ENCODE assay signal across 1 cellular context in genomic region chr1:151629278-151629677, GRCh38.
TF ChIP-seq lines count a peak whose summit lies in the region.

No MANE protein-coding gene starts in this region.

TF ChIP-seq in K562, 482 proteins besides CTCF, POLR2A, EP300 and RAD21 (continued from another document):
- TF ChIP-seq E2F8 (IDR thresholded peaks at IDR 0.05; ENCODE audit: low read depth, partially characterized antibody) (no peak), NELFE (IDR thresholded peaks at IDR 0.05; ENCODE audit: insufficient read depth, insufficient read length) (no peak), PURB (CRISPR knock-in tag; IDR thresholded peaks at IDR 0.05; ENCODE audit: low read depth) (no peak), TCF3 (CRISPR knock-in tag; IDR thresholded peaks at IDR 0.05) (no peak), KAT7 (CRISPR knock-in tag; IDR thresholded peaks at IDR 0.05; ENCODE audit: borderline replicate concordance) (no peak), ZNF408 (CRISPR knock-in tag; IDR thresholded peaks at IDR 0.05; ENCODE audit: low read depth) (peak; percentile 92), CCAR2 (IDR thresholded peaks at IDR 0.05; ENCODE audit: low read depth, low read length) (no peak), ZFP30 (CRISPR knock-in tag; IDR thresholded peaks at IDR 0.05; ENCODE audit: borderline replicate concordance) (0 out of 2 replicates have a peak, but pooled peaks have one; percentile 53), NR4A1 (CRISPR knock-in tag; IDR thresholded peaks at IDR 0.05) (no peak), NR4A1 (tag; IDR thresholded peaks at IDR 0.05) (no peak), FUS (optimal IDR thresholded peaks at IDR 0.05; ENCODE audit: low read depth, low read length) (no peak), BDP1 (IDR thresholded peaks at IDR 0.05; ENCODE audit: insufficient read depth, insufficient read length) (no peak), GABPB2 (CRISPR knock-in tag; conservative IDR thresholded peaks at IDR 0.05) (peak; percentile 52; the same call in 1 of the 2 replicates), ZNF785 (CRISPR knock-in tag; IDR thresholded peaks at IDR 0.05) (no peak), ZNF707 (CRISPR knock-in tag; conservative IDR thresholded peaks at IDR 0.05) (peak; percentile 78), CSDE1 (IDR thresholded peaks at IDR 0.05) (no peak)
- TF ChIP-seq, protein P1, sequence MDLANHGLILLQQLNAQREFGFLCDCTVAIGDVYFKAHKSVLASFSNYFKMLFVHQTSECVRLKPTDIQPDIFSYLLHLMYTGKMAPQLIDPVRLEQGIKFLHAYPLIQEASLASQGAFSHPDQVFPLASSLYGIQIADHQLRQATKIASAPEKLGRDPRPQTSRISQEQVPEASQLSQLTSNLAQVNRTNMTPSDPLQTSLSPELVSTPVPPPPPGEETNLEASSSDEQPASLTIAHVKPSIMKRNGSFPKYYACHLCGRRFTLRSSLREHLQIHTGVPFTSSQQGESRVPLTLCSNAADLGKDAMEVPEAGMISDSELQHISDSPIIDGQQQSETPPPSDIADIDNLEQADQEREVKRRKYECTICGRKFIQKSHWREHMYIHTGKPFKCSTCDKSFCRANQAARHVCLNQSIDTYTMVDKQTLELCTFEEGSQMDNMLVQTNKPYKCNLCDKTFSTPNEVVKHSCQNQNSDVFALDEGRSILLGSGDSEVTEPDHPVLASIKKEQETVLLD (IDR thresholded peaks at IDR 0.05) = no peak
- TF ChIP-seq, protein P2, sequence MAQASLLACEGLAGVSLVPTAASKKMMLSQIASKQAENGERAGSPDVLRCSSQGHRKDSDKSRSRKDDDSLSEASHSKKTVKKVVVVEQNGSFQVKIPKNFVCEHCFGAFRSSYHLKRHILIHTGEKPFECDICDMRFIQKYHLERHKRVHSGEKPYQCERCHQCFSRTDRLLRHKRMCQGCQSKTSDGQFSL (CRISPR knock-in tag; IDR thresholded peaks at IDR 0.05) = no peak
- TF ChIP-seq, protein P2 (tag; IDR thresholded peaks at IDR 0.05) = no peak
- TF ChIP-seq, protein P3, sequence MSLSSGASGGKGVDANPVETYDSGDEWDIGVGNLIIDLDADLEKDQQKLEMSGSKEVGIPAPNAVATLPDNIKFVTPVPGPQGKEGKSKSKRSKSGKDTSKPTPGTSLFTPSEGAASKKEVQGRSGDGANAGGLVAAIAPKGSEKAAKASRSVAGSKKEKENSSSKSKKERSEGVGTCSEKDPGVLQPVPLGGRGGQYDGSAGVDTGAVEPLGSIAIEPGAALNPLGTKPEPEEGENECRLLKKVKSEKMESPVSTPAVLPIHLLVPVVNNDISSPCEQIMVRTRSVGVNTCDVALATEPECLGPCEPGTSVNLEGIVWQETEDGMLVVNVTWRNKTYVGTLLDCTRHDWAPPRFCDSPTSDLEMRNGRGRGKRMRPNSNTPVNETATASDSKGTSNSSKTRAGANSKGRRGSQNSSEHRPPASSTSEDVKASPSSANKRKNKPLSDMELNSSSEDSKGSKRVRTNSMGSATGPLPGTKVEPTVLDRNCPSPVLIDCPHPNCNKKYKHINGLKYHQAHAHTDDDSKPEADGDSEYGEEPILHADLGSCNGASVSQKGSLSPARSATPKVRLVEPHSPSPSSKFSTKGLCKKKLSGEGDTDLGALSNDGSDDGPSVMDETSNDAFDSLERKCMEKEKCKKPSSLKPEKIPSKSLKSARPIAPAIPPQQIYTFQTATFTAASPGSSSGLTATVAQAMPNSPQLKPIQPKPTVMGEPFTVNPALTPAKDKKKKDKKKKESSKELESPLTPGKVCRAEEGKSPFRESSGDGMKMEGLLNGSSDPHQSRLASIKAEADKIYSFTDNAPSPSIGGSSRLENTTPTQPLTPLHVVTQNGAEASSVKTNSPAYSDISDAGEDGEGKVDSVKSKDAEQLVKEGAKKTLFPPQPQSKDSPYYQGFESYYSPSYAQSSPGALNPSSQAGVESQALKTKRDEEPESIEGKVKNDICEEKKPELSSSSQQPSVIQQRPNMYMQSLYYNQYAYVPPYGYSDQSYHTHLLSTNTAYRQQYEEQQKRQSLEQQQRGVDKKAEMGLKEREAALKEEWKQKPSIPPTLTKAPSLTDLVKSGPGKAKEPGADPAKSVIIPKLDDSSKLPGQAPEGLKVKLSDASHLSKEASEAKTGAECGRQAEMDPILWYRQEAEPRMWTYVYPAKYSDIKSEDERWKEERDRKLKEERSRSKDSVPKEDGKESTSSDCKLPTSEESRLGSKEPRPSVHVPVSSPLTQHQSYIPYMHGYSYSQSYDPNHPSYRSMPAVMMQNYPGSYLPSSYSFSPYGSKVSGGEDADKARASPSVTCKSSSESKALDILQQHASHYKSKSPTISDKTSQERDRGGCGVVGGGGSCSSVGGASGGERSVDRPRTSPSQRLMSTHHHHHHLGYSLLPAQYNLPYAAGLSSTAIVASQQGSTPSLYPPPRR (CRISPR knock-in tag; IDR thresholded peaks at IDR 0.05; ENCODE audit: borderline replicate concordance) = no peak
